Comparison of ENCODE assay signal across 9 cellular contexts in genomic region chr2:176177580-176178270, GRCh38. TPM values are rescaled to one million over a fixed set of nuclear protein-coding genes. Genes with fewer than 3 reads are reported as not detected.
A peak's percentile ranks its signal among the peaks of the same experiment; 100 is the strongest.
DNase-seq lines count a peak whose midpoint lies in the region; ATAC-seq and TF ChIP-seq lines count a peak whose summit lies in the region.
"Had no signal": no experiment of that assay in that cellular context is flagged by ENCODE, and none has a peak within 500 bp of the region (broad histone marks: within the 10 kb centered on the region; RNA-seq: fewer than 3 reads in every experiment).

No MANE protein-coding gene starts in this region.

- H3K4me3 ChIP-seq in AG10803 (ENCODE audit: low read length) = peak overlapping the region; percentile 58
- H3K4me3 ChIP-seq in HFF-Myc (replicated peaks; ENCODE audit: low read depth, low read length) = peak overlapping the region; percentile 11; the same call in 1 of the 2 replicates
- H3K4me3 ChIP-seq in mucosa of descending colon = no peak overlapping the region

- no peaks in the 10 kb centered on the region for H3K9me3 ChIP-seq in mucosa of descending colon

- no peak for TF ChIP-seq CTCF in AG10803 (conservative IDR thresholded peaks at IDR 0.05; ENCODE audit: low read length)
- TF ChIP-seq CTCF in HFF-Myc (IDR thresholded peaks at IDR 0.05; ENCODE audit: low read depth, low read length, missing control alignments) = no peak
- TF ChIP-seq CTCF in mucosa of descending colon (IDR thresholded peaks at IDR 0.05) = no peak

- H3K27ac Mint-ChIP-seq in activated naive CD8-positive, alpha-beta T cell treated with anti-CD3 and anti-CD28 coated beads, Interleukin-2, amount 10 ng/mL, durations not matched to agents 7 days and 5 days = no peak overlapping the region

- H3K36me3 ChIP-seq in mucosa of descending colon (ENCODE audit: low read depth) = no peaks in the 10 kb centered on the region

- peak; percentile 22 for ATAC-seq in activated naive CD8-positive, alpha-beta T cell treated with anti-CD3 and anti-CD28 coated beads, Interleukin-2, amount 10 ng/mL, durations not matched to agents 7 days and 5 days (ENCODE audit: low read depth)
- ATAC-seq in mucosa of descending colon (peak; percentile 73), HG03108 (IDR thresholded peaks at IDR 0.05; ENCODE audit: unreplicated experiment) (no peak)

- POLR2A ChIA-PET in activated naive CD8-positive, alpha-beta T cell treated with anti-CD3 and anti-CD28 coated beads, Interleukin-2, amount 10 ng/mL, durations not matched to agents 7 days and 5 days (lab: Charles Lee) = no interaction called here

- H3K4me1 ChIP-seq in mucosa of descending colon (ENCODE audit: low read depth) = peaks cover 19% of the 10 kb centered on the region

- H3K27me3 Mint-ChIP-seq in activated naive CD8-positive, alpha-beta T cell treated with anti-CD3 and anti-CD28 coated beads, Interleukin-2, amount 10 ng/mL, durations not matched to agents 7 days and 5 days = peaks cover 85% of the 10 kb centered on the region

- intact Hi-C loops in mucosa of descending colon (cut with DNase I, micrococcal nuclease) = no loop called here

- peaks cover 5% of the 10 kb centered on the region for H3K4me1 Mint-ChIP-seq in activated naive CD8-positive, alpha-beta T cell treated with anti-CD3 and anti-CD28 coated beads, Interleukin-2, amount 10 ng/mL, durations not matched to agents 7 days and 5 days

- H3K4me3 Mint-ChIP-seq in activated naive CD8-positive, alpha-beta T cell treated with anti-CD3 and anti-CD28 coated beads, Interleukin-2, amount 10 ng/mL, durations not matched to agents 7 days and 5 days = peak overlapping the region; percentile 75

- DNase-seq in AG10803 (ENCODE audit: low read depth) (no peak), HFF-Myc (ENCODE audit: extremely low read depth, low read depth) (no peak), mucosa of descending colon (peak in 2 of 3 donors; percentile 54 to 66), DMS153 treated with DMSO at 0.1 percent for 48 hours (lab: John Stamatoyannopoulos, UW; ENCODE audit: unreplicated experiment) (no peak), HUDEP-2 (lab: John Stamatoyannopoulos, UW; ENCODE audit: unreplicated experiment in 76 of 76) (no peak), activated gamma-delta T cell treated with Interleukin-2 at 50 U/mL for 16 hours (no peak)
- DNase-seq in activated naive CD8-positive, alpha-beta T cell treated with anti-CD3 and anti-CD28 coated beads, Interleukin-2, amount 10 ng/mL, durations not matched to agents 7 days and 5 days = no peak
- DNase-seq: activated CD4-positive, CD25-positive, alpha-beta regulatory T cell treated with anti-CD3 and anti-CD28 coated beads, Interleukin-2, amount 50 U/mL, for 72 hours had no signal

- peaks cover 3% of the 10 kb centered on the region for H3K36me3 Mint-ChIP-seq in activated naive CD8-positive, alpha-beta T cell treated with anti-CD3 and anti-CD28 coated beads, Interleukin-2, amount 10 ng/mL, durations not matched to agents 7 days and 5 days

- peaks cover under 1% of the 10 kb centered on the region for H3K9me3 Mint-ChIP-seq in activated naive CD8-positive, alpha-beta T cell treated with anti-CD3 and anti-CD28 coated beads, Interleukin-2, amount 10 ng/mL, durations not matched to agents 7 days and 5 days

RNA-seq across cellular contexts. Expression of gene HOXD1, which starts 10.7 kb away (rescaled TPM):
- total RNA-seq in activated naive CD8-positive, alpha-beta T cell treated with anti-CD3 and anti-CD28 coated beads, Interleukin-2, amount 10 ng/mL, durations not matched to agents 7 days and 5 days = not detected
- 1 to 10 TPM; 2.2 to 5.9 (median 4.6) TPM for total RNA-seq in mucosa of descending colon

RNA-seq across cellular contexts. Expression of gene HOXD3, which starts 20.6 kb away (rescaled TPM):
- not detected for total RNA-seq in activated naive CD8-positive, alpha-beta T cell treated with anti-CD3 and anti-CD28 coated beads, Interleukin-2, amount 10 ng/mL, durations not matched to agents 7 days and 5 days
- 1 to 10 TPM; 5.8 to 7.0 (median 6.0) TPM for total RNA-seq in mucosa of descending colon

RNA-seq across cellular contexts. Expression of gene HOXD4, which starts 26.4 kb away (rescaled TPM):
- total RNA-seq in activated naive CD8-positive, alpha-beta T cell treated with anti-CD3 and anti-CD28 coated beads, Interleukin-2, amount 10 ng/mL, durations not matched to agents 7 days and 5 days = not detected
- total RNA-seq in mucosa of descending colon = 1 to 10 TPM; 4.7 to 6.5 (median 5.9) TPM

RNA-seq across cellular contexts. Expression of gene HOXD8, which starts 48.2 kb away (rescaled TPM):
- total RNA-seq in activated naive CD8-positive, alpha-beta T cell treated with anti-CD3 and anti-CD28 coated beads, Interleukin-2, amount 10 ng/mL, durations not matched to agents 7 days and 5 days = not detected
- 10 to 100 TPM in 1 of 3 donors, 1 to 10 TPM in 2; 4.9 to 13.8 (median 5.6) TPM for total RNA-seq in mucosa of descending colon

RNA-seq across cellular contexts. Expression of gene HOXD9, which starts 55.2 kb away (rescaled TPM):
- not detected for total RNA-seq in activated naive CD8-positive, alpha-beta T cell treated with anti-CD3 and anti-CD28 coated beads, Interleukin-2, amount 10 ng/mL, durations not matched to agents 7 days and 5 days
- 1 to 10 TPM; 2.1 to 5.6 (median 2.2) TPM for total RNA-seq in mucosa of descending colon

Comparison
In these comparisons a context has a peak if more than half of its experiments do, and no peak if none do; other contexts are left out.
1. DNase-seq: peak in mucosa of descending colon (2 of 3); none in AG10803 (single experiment), HFF-Myc (single experiment), activated naive CD8-positive, alpha-beta T cell treated with anti-CD3 and anti-CD28 coated beads, Interleukin-2, amount 10 ng/mL, durations not matched to agents 7 days and 5 days (single experiment), DMS153 treated with DMSO at 0.1 percent for 48 hours (single experiment), HUDEP-2 (0 of 76) and activated gamma-delta T cell treated with Interleukin-2 at 50 U/mL for 16 hours (single experiment).
2. RNA of gene HOXD3, which starts 20.6 kb away (total RNA-seq): 5.8 to 7.0 TPM in mucosa of descending colon; not detected in activated naive CD8-positive, alpha-beta T cell treated with anti-CD3 and anti-CD28 coated beads, Interleukin-2, amount 10 ng/mL, durations not matched to agents 7 days and 5 days; every median in the first group is over 4 times any median in the second.
3. RNA of gene HOXD4, which starts 26.4 kb away (total RNA-seq): 4.7 to 6.5 TPM in mucosa of descending colon; not detected in activated naive CD8-positive, alpha-beta T cell treated with anti-CD3 and anti-CD28 coated beads, Interleukin-2, amount 10 ng/mL, durations not matched to agents 7 days and 5 days; every median in the first group is over 4 times any median in the second.